ENCODE assay signal across 14 cellular contexts in the genomic region with DNA sequence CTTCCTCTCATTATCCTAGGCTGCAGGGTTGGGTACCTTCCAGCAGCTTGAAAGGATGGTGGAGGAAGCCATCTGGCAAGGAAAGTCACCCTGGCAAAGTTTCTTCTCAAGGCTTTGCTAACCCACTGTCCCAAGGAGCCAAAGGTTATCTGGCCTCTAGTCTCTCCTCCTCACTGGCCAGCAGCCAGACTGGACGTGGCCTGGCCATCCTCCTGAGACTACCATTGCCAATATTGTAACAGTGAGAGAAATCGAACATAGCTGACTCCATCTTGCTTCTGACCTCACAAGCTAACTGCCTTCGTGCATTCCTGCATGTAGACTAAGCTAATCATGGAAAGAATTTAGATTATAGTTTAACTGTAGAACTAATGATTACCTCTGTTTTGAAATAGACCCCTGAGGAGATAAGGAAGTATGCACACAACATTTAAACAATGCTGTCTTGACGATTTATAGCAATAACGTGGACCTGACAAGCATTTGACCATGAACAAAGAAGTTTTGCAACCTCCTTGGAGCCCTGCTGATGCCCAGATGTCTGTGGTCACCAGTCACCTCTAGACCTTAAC. TPM values are rescaled to one million over a fixed set of nuclear protein-coding genes. Genes with fewer than 3 reads are reported as not detected.
A peak's percentile ranks its signal among the peaks of the same experiment; 100 is the strongest.
DNase-seq lines count a peak whose midpoint lies in the region; ATAC-seq and TF ChIP-seq lines count a peak whose summit lies in the region.
"Had no signal": no experiment of that assay in that cellular context is flagged by ENCODE, and none has a peak within 500 bp of the region (broad histone marks: within the 10 kb centered on the region; RNA-seq: fewer than 3 reads in every experiment).

No MANE protein-coding gene starts in this region.

- H3K9ac ChIP-seq in SK-N-SH, result no peak overlapping the region

- H3K4me1 Mint-ChIP-seq in CD8-positive, alpha-beta T cell (ENCODE audit: low read depth), result no peaks in the 10 kb centered on the region
- H3K4me1 Mint-ChIP-seq in stimulated activated effector memory CD8-positive, alpha-beta T cell treated with anti-CD3 and anti-CD28 coated beads, Interleukin-12 subunit alpha, Interleukin-12 subunit beta, amount 100 ng/mL, for 72 hours, result no peaks in the 10 kb centered on the region

- no peak overlapping the region for H3K4me2 ChIP-seq in SK-N-SH

- H3K4me3 Mint-ChIP-seq in CD8-positive, alpha-beta T cell, result no peak overlapping the region
- H3K4me3 Mint-ChIP-seq in stimulated activated effector memory CD8-positive, alpha-beta T cell treated with anti-CD3 and anti-CD28 coated beads, Interleukin-12 subunit alpha, Interleukin-12 subunit beta, amount 100 ng/mL, for 72 hours, result no peak overlapping the region

- TF ChIP-seq EP300 in SK-N-SH (IDR thresholded peaks at IDR 0.05; ENCODE audit: borderline replicate concordance in 1 of 2, low read depth in 1 of 2, low read length in 1 of 2), result no peak

- H3K36me3 ChIP-seq in SK-N-SH (replicated peaks in 1 of 2; ENCODE audit: control insufficient read depth in 1 of 2, insufficient read depth in 2 of 2, low read length in 1 of 2), result no peaks in the 10 kb centered on the region
- no peaks in the 10 kb centered on the region for H3K36me3 ChIP-seq in CD8-positive, alpha-beta T cell (ENCODE audit: insufficient read depth, low read length)
- H3K36me3 ChIP-seq: BE2C, neutrophil had no signal

- no peaks in the 10 kb centered on the region for H3K27me3 Mint-ChIP-seq in CD8-positive, alpha-beta T cell (ENCODE audit: low read depth)

- no peak for TF ChIP-seq RAD21 in SK-N-SH (IDR thresholded peaks at IDR 0.05; ENCODE audit: low read length)

- H3K9me2 ChIP-seq in SK-N-SH, result no peaks in the 10 kb centered on the region

- DNase-seq in A172 (ENCODE audit: low spot score) (peak; percentile 67), DMS 273 (lab: John Stamatoyannopoulos, UW; ENCODE audit: unreplicated experiment) (peak; percentile 89), SK-N-SH (no peak), left lobe of liver (ENCODE audit: low spot score) (peak; percentile 49), T-helper 1 cell (no peak)
- DNase-seq in CD8-positive, alpha-beta T cell, result no peak
- DNase-seq in stimulated activated effector memory CD8-positive, alpha-beta T cell treated with anti-CD3 and anti-CD28 coated beads, Interleukin-12 subunit alpha, Interleukin-12 subunit beta, amount 100 ng/mL, for 72 hours (ENCODE audit: low spot score in 2 of 2), result no peak
- DNase-seq: activated effector memory CD4-positive, alpha-beta T cell treated with anti-CD3 and anti-CD28 coated beads, Interleukin-2, amount 50 U/mL, for 16 hours; BE2C; mesendoderm; MM.1S; SW 1271 had no signal

- H3K9me3 ChIP-seq in SK-N-SH, result no peaks in the 10 kb centered on the region
- H3K9me3 ChIP-seq in CD8-positive, alpha-beta T cell (ENCODE audit: low read length), result no peaks in the 10 kb centered on the region
- H3K9me3 ChIP-seq: BE2C, neutrophil had no signal

- 61% methylated on average over 4 of the region's 5 CpGs for WGBS in SK-N-SH (ENCODE audit: low lambda C conversion rate)

- no peak overlapping the region for H3K27ac Mint-ChIP-seq in CD8-positive, alpha-beta T cell
- H3K27ac Mint-ChIP-seq in stimulated activated effector memory CD8-positive, alpha-beta T cell treated with anti-CD3 and anti-CD28 coated beads, Interleukin-12 subunit alpha, Interleukin-12 subunit beta, amount 100 ng/mL, for 72 hours, result no peak overlapping the region

- no peak overlapping the region for H3K27ac ChIP-seq in SK-N-SH (ENCODE audit: low read depth in 2 of 2, low read length in 1 of 2)
- H3K27ac ChIP-seq in CD8-positive, alpha-beta T cell (ENCODE audit: low read depth, low read length), result no peak overlapping the region
- H3K27ac ChIP-seq: neutrophil had no signal

- ATAC-seq in left lobe of liver (peak; percentile 54), HG03460 (IDR thresholded peaks at IDR 0.05; ENCODE audit: unreplicated experiment) (no peak)
- ATAC-seq in CD8-positive, alpha-beta T cell, result no peak
- ATAC-seq in stimulated activated effector memory CD8-positive, alpha-beta T cell treated with anti-CD3 and anti-CD28 coated beads, Interleukin-12 subunit alpha, Interleukin-12 subunit beta, amount 100 ng/mL, for 72 hours, result no peak

- no peaks in the 10 kb centered on the region for H3K4me1 ChIP-seq in SK-N-SH (ENCODE audit: control insufficient read depth in 1 of 2, insufficient read depth in 2 of 2, low read depth in 1 of 2, low read length in 1 of 2)
- H3K4me1 ChIP-seq in CD8-positive, alpha-beta T cell (ENCODE audit: insufficient read depth, low read length), result no peaks in the 10 kb centered on the region
- H3K4me1 ChIP-seq: BE2C had no signal

- no peak overlapping the region for H3K4me3 ChIP-seq in SK-N-SH (ENCODE audit: low read depth in 2 of 2, low read length in 1 of 2)
- H3K4me3 ChIP-seq in CD8-positive, alpha-beta T cell (ENCODE audit: low read depth, low read length), result no peak overlapping the region

- CTCF ChIA-PET in SK-N-SH (lab: Yijun Ruan, JAX), result interaction anchor here (1.1 to 2.0 kb wide), 3 partner anchors 9 to 83 kb away, joined by 4 to 23 read pairs (median 7); no protein-coding TSS in a partner anchor
- CTCF ChIA-PET in CD8-positive, alpha-beta T cell (lab: Charles Lee), result interaction anchor here (0.7 to 5.7 kb wide), 4 partner anchors 9 to 168 kb away, joined by 3 to 43 read pairs (median 4); no protein-coding TSS in a partner anchor

- intact Hi-C loops in CD8-positive, alpha-beta T cell (cut with DNase I, micrococcal nuclease), result no loop called here

- no peaks in the 10 kb centered on the region for H3F3A ChIP-seq in SK-N-SH (replicated peaks; ENCODE audit: insufficient read depth)

- H3K9me3 Mint-ChIP-seq in CD8-positive, alpha-beta T cell, result no peaks in the 10 kb centered on the region
- H3K9me3 Mint-ChIP-seq in stimulated activated effector memory CD8-positive, alpha-beta T cell treated with anti-CD3 and anti-CD28 coated beads, Interleukin-12 subunit alpha, Interleukin-12 subunit beta, amount 100 ng/mL, for 72 hours, result no peaks in the 10 kb centered on the region

- no peaks in the 10 kb centered on the region for H3K36me3 Mint-ChIP-seq in CD8-positive, alpha-beta T cell
- no peaks in the 10 kb centered on the region for H3K36me3 Mint-ChIP-seq in stimulated activated effector memory CD8-positive, alpha-beta T cell treated with anti-CD3 and anti-CD28 coated beads, Interleukin-12 subunit alpha, Interleukin-12 subunit beta, amount 100 ng/mL, for 72 hours

- no peaks in the 10 kb centered on the region for H4K20me1 ChIP-seq in SK-N-SH (ENCODE audit: insufficient read depth)

- no peak for TF ChIP-seq CTCF in SK-N-SH (IDR thresholded peaks at IDR 0.05)
- no peak for TF ChIP-seq CTCF in CD8-positive, alpha-beta T cell (IDR thresholded peaks at IDR 0.05)

- no peak overlapping the region for H2AFZ ChIP-seq in SK-N-SH (ENCODE audit: low read depth)

- H3K27me3 ChIP-seq in SK-N-SH (ENCODE audit: insufficient read depth), result no peaks in the 10 kb centered on the region
- H3K27me3 ChIP-seq in CD8-positive, alpha-beta T cell (ENCODE audit: insufficient read depth, low read length), result no peaks in the 10 kb centered on the region
- H3K27me3 ChIP-seq: BE2C, neutrophil had no signal

- no peaks in the 10 kb centered on the region for H3K79me2 ChIP-seq in SK-N-SH (ENCODE audit: insufficient read depth)

- POLR2A ChIA-PET in SK-N-SH (lab: Yijun Ruan, JAX), result no interaction called here
- POLR2A ChIA-PET in CD8-positive, alpha-beta T cell (lab: Charles Lee), result no interaction called here

TF ChIP-seq in SK-N-SH, 30 proteins besides CTCF, POLR2A, EP300 and RAD21:
- TF ChIP-seq RXRA (IDR thresholded peaks at IDR 0.05; ENCODE audit: borderline replicate concordance, low read depth) (no peak), NFIC (IDR thresholded peaks at IDR 0.05; ENCODE audit: borderline replicate concordance) (peak; percentile 0; the same call in 1 of the 2 replicates), GATA2 (CRISPR knock-in tag; IDR thresholded peaks at IDR 0.05) (no peak), FOXJ3 (CRISPR knock-in tag; IDR thresholded peaks at IDR 0.05) (no peak), NRF1 (IDR thresholded peaks at IDR 0.05; ENCODE audit: low read depth, low read length) (no peak), RFX5 (IDR thresholded peaks at IDR 0.05; ENCODE audit: low read length) (no peak), GABPA (IDR thresholded peaks at IDR 0.05; ENCODE audit: low read depth) (no peak), CHD2 (IDR thresholded peaks at IDR 0.05; ENCODE audit: low read length, partially characterized antibody) (no peak), USF1 (IDR thresholded peaks at IDR 0.05; ENCODE audit: borderline replicate concordance, low read depth) (no peak), EZH2phosphoT487 (IDR thresholded peaks at IDR 0.05; ENCODE audit: borderline replicate concordance, low read depth) (no peak), TCF12 (IDR thresholded peaks at IDR 0.05) (peak; percentile 7; the same call in 1 of the 2 replicates)
- TF ChIP-seq, protein P1, sequence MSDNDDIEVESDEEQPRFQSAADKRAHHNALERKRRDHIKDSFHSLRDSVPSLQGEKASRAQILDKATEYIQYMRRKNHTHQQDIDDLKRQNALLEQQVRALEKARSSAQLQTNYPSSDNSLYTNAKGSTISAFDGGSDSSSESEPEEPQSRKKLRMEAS (IDR thresholded peaks at IDR 0.05; ENCODE audit: low read depth), result no peak
TF ChIP-seq in SK-N-SH: peak in this region for 2.

RNA-seq across cellular contexts. Expression of gene ANXA4, which starts 7.8 kb away (rescaled TPM):
- total RNA-seq in A172 (2014; rRNA removed; shearing (Covaris generic)), result 85.1 and 89.9 TPM in 2 replicates
- polyA plus RNA-seq in SK-N-SH (2012; rRNA removed), result 93.2 and 137 TPM in 2 replicates
- 86.9 and 101 TPM in 2 replicates for polyA plus RNA-seq in SK-N-SH (2012; cell fraction: cytosol; rRNA removed)
- 126 and 213 TPM in 2 replicates for polyA plus RNA-seq in SK-N-SH (2012; cell fraction: nucleus; rRNA removed)
- total RNA-seq in left lobe of liver, result 102 TPM
- 1 to 10 TPM; 2.9 TPM for total RNA-seq in CD8-positive, alpha-beta T cell

Comparison
In these comparisons a context has a peak if more than half of its experiments do, and no peak if none do; other contexts are left out.
1. DNase-seq: peak in A172 (single experiment), DMS 273 (single experiment) and left lobe of liver (single experiment); none in SK-N-SH (single experiment), CD8-positive, alpha-beta T cell (0 of 7), stimulated activated effector memory CD8-positive, alpha-beta T cell treated with anti-CD3 and anti-CD28 coated beads, Interleukin-12 subunit alpha, Interleukin-12 subunit beta, amount 100 ng/mL, for 72 hours (0 of 2) and T-helper 1 cell (0 of 5).
2. RNA of gene ANXA4, which starts 7.8 kb away (total RNA-seq): 102 TPM in left lobe of liver (single experiment) and 85.1 to 89.9 TPM in A172; 2.9 TPM in CD8-positive, alpha-beta T cell; every median in the first group is over 10 times any median in the second.